ENCODE assay signal across 1 cellular context in the genomic region with DNA sequence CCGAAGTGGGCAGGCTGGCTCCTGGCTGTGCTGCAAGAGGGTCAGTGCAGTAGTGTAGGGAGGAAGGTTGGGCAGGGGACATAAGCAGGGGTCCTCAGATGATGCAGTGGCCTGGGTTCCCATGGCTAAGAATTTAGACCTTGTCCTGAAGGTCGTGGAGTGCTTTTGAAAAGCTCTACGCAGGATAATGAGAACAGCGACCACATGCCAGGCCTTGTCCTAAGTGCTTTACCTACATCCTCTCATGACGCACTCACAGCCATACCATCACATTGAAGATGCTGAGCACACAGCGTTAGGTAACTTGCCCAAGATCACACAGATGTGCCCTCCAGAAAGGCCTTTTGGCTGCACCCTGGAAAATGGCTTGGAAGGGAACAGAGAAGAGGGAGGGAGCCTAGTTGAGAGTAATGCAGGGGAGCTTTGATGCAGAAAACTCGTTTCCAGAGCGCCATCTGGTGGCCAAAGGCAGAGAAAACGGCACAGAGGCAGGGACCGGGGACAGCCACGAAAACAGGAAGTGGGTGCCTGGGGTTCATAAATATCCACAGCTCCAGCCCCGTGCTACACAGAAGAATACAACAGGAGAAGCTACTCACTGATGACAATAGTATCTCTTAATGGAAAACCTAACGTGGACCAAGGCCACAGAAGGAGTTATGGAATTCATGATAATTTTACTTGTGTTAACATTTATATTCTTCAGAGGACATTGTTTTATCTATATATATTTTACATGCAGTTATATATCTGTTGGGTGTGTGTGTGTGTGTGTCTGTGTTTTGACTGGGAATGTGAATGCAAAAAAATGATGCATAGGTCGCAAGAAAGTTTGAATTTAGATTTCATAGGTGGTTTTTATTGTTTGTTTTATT.
A peak's percentile ranks its signal among the peaks of the same experiment; 100 is the strongest.
TF ChIP-seq lines count a peak whose summit lies in the region.

No MANE protein-coding gene starts in this region.

TF ChIP-seq in HepG2, 621 proteins besides CTCF, POLR2A, EP300 and RAD21 (continued from another document and continues in another):
- TF ChIP-seq, protein P1, sequence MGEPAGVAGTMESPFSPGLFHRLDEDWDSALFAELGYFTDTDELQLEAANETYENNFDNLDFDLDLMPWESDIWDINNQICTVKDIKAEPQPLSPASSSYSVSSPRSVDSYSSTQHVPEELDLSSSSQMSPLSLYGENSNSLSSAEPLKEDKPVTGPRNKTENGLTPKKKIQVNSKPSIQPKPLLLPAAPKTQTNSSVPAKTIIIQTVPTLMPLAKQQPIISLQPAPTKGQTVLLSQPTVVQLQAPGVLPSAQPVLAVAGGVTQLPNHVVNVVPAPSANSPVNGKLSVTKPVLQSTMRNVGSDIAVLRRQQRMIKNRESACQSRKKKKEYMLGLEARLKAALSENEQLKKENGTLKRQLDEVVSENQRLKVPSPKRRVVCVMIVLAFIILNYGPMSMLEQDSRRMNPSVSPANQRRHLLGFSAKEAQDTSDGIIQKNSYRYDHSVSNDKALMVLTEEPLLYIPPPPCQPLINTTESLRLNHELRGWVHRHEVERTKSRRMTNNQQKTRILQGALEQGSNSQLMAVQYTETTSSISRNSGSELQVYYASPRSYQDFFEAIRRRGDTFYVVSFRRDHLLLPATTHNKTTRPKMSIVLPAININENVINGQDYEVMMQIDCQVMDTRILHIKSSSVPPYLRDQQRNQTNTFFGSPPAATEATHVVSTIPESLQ (CRISPR knock-in tag; conservative IDR thresholded peaks at IDR 0.05), result no peak
- TF ChIP-seq EEA1 (CRISPR knock-in tag; IDR thresholded peaks at IDR 0.05; ENCODE audit: borderline replicate concordance) (no peak), GZF1 (CRISPR knock-in tag; IDR thresholded peaks at IDR 0.05) (no peak), NR2F6 (IDR thresholded peaks at IDR 0.05) (no peak), NR2F6 (CRISPR knock-in tag; IDR thresholded peaks at IDR 0.05) (peak; percentile 20; the same call in 1 of the 2 replicates), FOSL2 (CRISPR knock-in tag; IDR thresholded peaks at IDR 0.05) (no peak), TEAD2 (CRISPR knock-in tag; IDR thresholded peaks at IDR 0.05) (no peak), ZNF614 (CRISPR knock-in tag; IDR thresholded peaks at IDR 0.05; ENCODE audit: borderline replicate concordance) (peak; percentile 41; the same call in 1 of the 2 replicates), ZNF724P (CRISPR knock-in tag; IDR thresholded peaks at IDR 0.05; ENCODE audit: borderline replicate concordance) (no peak), ZNF251 (CRISPR knock-in tag; IDR thresholded peaks at IDR 0.05) (no peak), ETV5 (CRISPR knock-in tag; IDR thresholded peaks at IDR 0.05; ENCODE audit: borderline replicate concordance) (peak; percentile 60; the same call in 1 of the 2 replicates), BORCS8-MEF2B (CRISPR knock-in tag; IDR thresholded peaks at IDR 0.05) (peak; percentile 51; the same call in 1 of the 2 replicates), SOX6 (IDR thresholded peaks at IDR 0.05) (no peak), SOX6 (CRISPR knock-in tag; IDR thresholded peaks at IDR 0.05) (0 out of 2 replicates have a peak, but pooled peaks have one; percentile 7), ZNF556 (CRISPR knock-in tag; IDR thresholded peaks at IDR 0.05; ENCODE audit: borderline replicate concordance) (0 out of 2 replicates have a peak, but pooled peaks have one; percentile 61), PPARG (CRISPR knock-in tag; conservative IDR thresholded peaks at IDR 0.05) (0 out of 2 replicates have a peak, but pooled peaks have one; percentile 14), ZFYVE20 (CRISPR knock-in tag; IDR thresholded peaks at IDR 0.05; ENCODE audit: borderline replicate concordance, low read depth) (no peak), CEBPB (IDR thresholded peaks at IDR 0.05; ENCODE audit: borderline replicate concordance, low read depth, low read length) (no peak), BRCA1 (CRISPR knock-in tag; IDR thresholded peaks at IDR 0.05) (no peak), NFIB (CRISPR knock-in tag; IDR thresholded peaks at IDR 0.05; ENCODE audit: borderline replicate concordance) (no peak), EED (CRISPR knock-in tag; IDR thresholded peaks at IDR 0.05) (no peak), ETV6 (CRISPR knock-in tag; conservative IDR thresholded peaks at IDR 0.05) (no peak), HNRNPH1 (optimal IDR thresholded peaks at IDR 0.05; ENCODE audit: low read depth, low read length) (no peak), ZNF383 (CRISPR knock-in tag; IDR thresholded peaks at IDR 0.05; ENCODE audit: borderline replicate concordance) (no peak), ZNF7 (CRISPR knock-in tag; IDR thresholded peaks at IDR 0.05) (no peak), KDM5B (CRISPR knock-in tag; IDR thresholded peaks at IDR 0.05; ENCODE audit: borderline replicate concordance) (0 out of 2 replicates have a peak, but pooled peaks have one; percentile 26), ZNF292 (CRISPR knock-in tag; IDR thresholded peaks at IDR 0.05; ENCODE audit: borderline replicate concordance, low read depth) (no peak), ARNT2 (CRISPR knock-in tag; IDR thresholded peaks at IDR 0.05; ENCODE audit: low read depth) (0 out of 2 replicates have a peak, but pooled peaks have one; percentile 34), ZSCAN9 (CRISPR knock-in tag; IDR thresholded peaks at IDR 0.05; ENCODE audit: borderline replicate concordance) (no peak), NFATC3 (CRISPR knock-in tag; IDR thresholded peaks at IDR 0.05) (no peak)
- TF ChIP-seq, protein P2, sequence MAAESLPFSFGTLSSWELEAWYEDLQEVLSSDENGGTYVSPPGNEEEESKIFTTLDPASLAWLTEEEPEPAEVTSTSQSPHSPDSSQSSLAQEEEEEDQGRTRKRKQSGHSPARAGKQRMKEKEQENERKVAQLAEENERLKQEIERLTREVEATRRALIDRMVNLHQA (CRISPR knock-in tag; IDR thresholded peaks at IDR 0.05), result no peak
- TF ChIP-seq, protein P3, sequence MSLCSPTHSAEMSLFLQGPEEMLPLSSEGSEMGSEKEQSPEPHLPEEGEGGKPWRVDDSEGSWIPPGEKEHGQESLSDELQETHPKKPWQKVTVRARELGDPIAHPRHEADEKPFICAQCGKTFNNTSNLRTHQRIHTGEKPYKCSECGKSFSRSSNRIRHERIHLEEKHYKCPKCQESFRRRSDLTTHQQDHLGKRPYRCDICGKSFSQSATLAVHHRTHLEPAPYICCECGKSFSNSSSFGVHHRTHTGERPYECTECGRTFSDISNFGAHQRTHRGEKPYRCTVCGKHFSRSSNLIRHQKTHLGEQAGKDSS (CRISPR knock-in tag; IDR thresholded peaks at IDR 0.05; ENCODE audit: borderline replicate concordance, low read depth), result no peak
- TF ChIP-seq, protein P4, sequence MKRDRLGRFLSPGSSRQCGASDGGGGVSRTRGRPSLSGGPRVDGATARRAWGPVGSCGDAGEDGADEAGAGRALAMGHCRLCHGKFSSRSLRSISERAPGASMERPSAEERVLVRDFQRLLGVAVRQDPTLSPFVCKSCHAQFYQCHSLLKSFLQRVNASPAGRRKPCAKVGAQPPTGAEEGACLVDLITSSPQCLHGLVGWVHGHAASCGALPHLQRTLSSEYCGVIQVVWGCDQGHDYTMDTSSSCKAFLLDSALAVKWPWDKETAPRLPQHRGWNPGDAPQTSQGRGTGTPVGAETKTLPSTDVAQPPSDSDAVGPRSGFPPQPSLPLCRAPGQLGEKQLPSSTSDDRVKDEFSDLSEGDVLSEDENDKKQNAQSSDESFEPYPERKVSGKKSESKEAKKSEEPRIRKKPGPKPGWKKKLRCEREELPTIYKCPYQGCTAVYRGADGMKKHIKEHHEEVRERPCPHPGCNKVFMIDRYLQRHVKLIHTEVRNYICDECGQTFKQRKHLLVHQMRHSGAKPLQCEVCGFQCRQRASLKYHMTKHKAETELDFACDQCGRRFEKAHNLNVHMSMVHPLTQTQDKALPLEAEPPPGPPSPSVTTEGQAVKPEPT (CRISPR knock-in tag; IDR thresholded peaks at IDR 0.05; ENCODE audit: low read depth), result no peak
- TF ChIP-seq, protein P5, sequence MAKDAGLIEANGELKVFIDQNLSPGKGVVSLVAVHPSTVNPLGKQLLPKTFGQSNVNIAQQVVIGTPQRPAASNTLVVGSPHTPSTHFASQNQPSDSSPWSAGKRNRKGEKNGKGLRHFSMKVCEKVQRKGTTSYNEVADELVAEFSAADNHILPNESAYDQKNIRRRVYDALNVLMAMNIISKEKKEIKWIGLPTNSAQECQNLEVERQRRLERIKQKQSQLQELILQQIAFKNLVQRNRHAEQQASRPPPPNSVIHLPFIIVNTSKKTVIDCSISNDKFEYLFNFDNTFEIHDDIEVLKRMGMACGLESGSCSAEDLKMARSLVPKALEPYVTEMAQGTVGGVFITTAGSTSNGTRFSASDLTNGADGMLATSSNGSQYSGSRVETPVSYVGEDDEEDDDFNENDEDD (CRISPR knock-in tag; IDR thresholded peaks at IDR 0.05; ENCODE audit: borderline replicate concordance), result no peak
- TF ChIP-seq, protein P6, sequence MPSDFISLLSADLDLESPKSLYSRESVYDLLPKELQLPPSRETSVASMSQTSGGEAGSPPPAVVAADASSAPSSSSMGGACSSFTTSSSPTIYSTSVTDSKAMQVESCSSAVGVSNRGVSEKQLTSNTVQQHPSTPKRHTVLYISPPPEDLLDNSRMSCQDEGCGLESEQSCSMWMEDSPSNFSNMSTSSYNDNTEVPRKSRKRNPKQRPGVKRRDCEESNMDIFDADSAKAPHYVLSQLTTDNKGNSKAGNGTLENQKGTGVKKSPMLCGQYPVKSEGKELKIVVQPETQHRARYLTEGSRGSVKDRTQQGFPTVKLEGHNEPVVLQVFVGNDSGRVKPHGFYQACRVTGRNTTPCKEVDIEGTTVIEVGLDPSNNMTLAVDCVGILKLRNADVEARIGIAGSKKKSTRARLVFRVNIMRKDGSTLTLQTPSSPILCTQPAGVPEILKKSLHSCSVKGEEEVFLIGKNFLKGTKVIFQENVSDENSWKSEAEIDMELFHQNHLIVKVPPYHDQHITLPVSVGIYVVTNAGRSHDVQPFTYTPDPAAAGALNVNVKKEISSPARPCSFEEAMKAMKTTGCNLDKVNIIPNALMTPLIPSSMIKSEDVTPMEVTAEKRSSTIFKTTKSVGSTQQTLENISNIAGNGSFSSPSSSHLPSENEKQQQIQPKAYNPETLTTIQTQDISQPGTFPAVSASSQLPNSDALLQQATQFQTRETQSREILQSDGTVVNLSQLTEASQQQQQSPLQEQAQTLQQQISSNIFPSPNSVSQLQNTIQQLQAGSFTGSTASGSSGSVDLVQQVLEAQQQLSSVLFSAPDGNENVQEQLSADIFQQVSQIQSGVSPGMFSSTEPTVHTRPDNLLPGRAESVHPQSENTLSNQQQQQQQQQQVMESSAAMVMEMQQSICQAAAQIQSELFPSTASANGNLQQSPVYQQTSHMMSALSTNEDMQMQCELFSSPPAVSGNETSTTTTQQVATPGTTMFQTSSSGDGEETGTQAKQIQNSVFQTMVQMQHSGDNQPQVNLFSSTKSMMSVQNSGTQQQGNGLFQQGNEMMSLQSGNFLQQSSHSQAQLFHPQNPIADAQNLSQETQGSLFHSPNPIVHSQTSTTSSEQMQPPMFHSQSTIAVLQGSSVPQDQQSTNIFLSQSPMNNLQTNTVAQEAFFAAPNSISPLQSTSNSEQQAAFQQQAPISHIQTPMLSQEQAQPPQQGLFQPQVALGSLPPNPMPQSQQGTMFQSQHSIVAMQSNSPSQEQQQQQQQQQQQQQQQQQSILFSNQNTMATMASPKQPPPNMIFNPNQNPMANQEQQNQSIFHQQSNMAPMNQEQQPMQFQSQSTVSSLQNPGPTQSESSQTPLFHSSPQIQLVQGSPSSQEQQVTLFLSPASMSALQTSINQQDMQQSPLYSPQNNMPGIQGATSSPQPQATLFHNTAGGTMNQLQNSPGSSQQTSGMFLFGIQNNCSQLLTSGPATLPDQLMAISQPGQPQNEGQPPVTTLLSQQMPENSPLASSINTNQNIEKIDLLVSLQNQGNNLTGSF (CRISPR knock-in tag; IDR thresholded peaks at IDR 0.05), result no peak
- TF ChIP-seq, protein P7, sequence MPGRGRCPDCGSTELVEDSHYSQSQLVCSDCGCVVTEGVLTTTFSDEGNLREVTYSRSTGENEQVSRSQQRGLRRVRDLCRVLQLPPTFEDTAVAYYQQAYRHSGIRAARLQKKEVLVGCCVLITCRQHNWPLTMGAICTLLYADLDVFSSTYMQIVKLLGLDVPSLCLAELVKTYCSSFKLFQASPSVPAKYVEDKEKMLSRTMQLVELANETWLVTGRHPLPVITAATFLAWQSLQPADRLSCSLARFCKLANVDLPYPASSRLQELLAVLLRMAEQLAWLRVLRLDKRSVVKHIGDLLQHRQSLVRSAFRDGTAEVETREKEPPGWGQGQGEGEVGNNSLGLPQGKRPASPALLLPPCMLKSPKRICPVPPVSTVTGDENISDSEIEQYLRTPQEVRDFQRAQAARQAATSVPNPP (CRISPR knock-in tag; IDR thresholded peaks at IDR 0.05), result 0 out of 2 replicates have a peak, but pooled peaks have one; percentile 34
- TF ChIP-seq, protein P8, sequence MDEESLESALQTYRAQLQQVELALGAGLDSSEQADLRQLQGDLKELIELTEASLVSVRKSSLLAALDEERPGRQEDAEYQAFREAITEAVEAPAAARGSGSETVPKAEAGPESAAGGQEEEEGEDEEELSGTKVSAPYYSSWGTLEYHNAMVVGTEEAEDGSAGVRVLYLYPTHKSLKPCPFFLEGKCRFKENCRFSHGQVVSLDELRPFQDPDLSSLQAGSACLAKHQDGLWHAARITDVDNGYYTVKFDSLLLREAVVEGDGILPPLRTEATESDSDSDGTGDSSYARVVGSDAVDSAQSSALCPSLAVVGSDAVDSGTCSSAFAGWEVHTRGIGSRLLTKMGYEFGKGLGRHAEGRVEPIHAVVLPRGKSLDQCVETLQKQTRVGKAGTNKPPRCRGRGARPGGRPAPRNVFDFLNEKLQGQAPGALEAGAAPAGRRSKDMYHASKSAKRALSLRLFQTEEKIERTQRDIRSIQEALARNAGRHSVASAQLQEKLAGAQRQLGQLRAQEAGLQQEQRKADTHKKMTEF (CRISPR knock-in tag; IDR thresholded peaks at IDR 0.05), result no peak
- TF ChIP-seq, protein P9, sequence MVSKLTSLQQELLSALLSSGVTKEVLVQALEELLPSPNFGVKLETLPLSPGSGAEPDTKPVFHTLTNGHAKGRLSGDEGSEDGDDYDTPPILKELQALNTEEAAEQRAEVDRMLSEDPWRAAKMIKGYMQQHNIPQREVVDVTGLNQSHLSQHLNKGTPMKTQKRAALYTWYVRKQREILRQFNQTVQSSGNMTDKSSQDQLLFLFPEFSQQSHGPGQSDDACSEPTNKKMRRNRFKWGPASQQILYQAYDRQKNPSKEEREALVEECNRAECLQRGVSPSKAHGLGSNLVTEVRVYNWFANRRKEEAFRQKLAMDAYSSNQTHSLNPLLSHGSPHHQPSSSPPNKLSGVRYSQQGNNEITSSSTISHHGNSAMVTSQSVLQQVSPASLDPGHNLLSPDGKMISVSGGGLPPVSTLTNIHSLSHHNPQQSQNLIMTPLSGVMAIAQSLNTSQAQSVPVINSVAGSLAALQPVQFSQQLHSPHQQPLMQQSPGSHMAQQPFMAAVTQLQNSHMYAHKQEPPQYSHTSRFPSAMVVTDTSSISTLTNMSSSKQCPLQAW (CRISPR knock-in tag; IDR thresholded peaks at IDR 0.05), result peak; percentile 47; the same call in 1 of the 2 replicates
- TF ChIP-seq, protein P10, sequence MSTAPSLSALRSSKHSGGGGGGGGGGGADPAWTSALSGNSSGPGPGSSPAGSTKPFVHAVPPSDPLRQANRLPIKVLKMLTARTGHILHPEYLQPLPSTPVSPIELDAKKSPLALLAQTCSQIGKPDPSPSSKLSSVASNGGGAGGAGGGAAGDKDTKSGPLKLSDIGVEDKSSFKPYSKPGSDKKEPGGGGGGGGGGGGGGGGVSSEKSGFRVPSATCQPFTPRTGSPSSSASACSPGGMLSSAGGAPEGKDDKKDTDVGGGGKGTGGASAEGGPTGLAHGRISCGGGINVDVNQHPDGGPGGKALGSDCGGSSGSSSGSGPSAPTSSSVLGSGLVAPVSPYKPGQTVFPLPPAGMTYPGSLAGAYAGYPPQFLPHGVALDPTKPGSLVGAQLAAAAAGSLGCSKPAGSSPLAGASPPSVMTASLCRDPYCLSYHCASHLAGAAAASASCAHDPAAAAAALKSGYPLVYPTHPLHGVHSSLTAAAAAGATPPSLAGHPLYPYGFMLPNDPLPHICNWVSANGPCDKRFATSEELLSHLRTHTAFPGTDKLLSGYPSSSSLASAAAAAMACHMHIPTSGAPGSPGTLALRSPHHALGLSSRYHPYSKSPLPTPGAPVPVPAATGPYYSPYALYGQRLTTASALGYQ (CRISPR knock-in tag; IDR thresholded peaks at IDR 0.05), result no peak
